In the genomic region with DNA sequence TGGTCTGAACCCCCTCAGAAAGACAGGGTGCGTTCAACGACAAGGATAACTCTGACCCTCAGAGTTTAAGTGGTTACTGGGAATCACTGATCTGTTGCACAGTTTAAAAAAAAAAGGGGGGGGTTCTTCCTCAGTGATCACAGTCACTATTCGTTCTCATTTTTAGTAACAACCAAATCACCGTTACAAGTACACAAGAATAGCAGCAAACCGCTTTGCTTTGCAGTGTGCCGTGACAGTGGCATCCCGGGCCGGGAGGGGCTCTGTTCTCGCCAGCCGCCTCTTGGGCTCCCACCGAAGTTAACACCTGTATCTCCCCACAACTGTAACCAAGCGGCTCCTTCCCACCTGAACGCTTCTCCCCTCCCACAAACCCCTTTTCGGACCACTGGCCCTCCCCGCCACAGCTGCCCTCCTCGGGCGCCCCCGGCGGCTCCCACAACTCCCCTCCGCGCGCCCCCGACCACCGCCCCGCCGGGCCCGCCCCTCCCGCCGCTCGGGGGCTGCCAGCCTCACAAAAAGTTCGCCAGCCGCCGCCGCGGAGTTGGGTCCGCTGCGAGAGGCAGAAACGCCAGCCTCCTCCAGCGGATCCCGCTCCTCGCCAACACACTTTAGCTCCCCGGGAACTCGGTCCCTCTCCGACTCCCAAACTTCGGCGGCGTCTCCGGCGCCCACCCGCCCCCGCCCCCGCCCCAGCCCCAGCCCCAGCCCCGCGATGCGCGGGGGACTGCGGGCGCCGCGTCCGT, we compare ENCODE assay signal across 8 cellular contexts. TPM values are rescaled to one million over a fixed set of nuclear protein-coding genes. Genes with fewer than 3 reads are reported as not detected.
DNase-seq lines count a peak whose midpoint lies in the region; ATAC-seq and TF ChIP-seq lines count a peak whose summit lies in the region.

No MANE protein-coding gene starts in this region.

- H3K27ac Mint-ChIP-seq in CD8-positive, alpha-beta memory T cell = peak overlapping the region; percentile 75 to 93 (median 86)
- no peak overlapping the region for H3K27ac Mint-ChIP-seq in WTC11

- DNase-seq in CD8-positive, alpha-beta memory T cell = peak; percentile 26 to 72 (median 44)
- DNase-seq in WTC11 (ENCODE audit: low spot score) = peak; percentile 60
- peak; percentile 52 for DNase-seq in cerebellar cortex (ENCODE audit: low spot score)
- peak; percentile 61 for DNase-seq in lower lobe of right lung
- peak; percentile 20 for DNase-seq in stimulated activated CD8-positive, alpha-beta memory T cell treated with anti-CD3 and anti-CD28 coated beads, Interleukin-12 subunit alpha, Interleukin-12 subunit beta, amount 100 ng/mL, for 4 hours (ENCODE audit: low read depth)
- no peak for DNase-seq in NCI-H2107 (lab: John Stamatoyannopoulos, UW)

- H3K4me3 Mint-ChIP-seq in CD8-positive, alpha-beta memory T cell = peak overlapping the region; percentile 91 to 98 (median 95)
- peak overlapping the region; percentile 83 for H3K4me3 Mint-ChIP-seq in WTC11

- peaks cover 3 to 11% of the 10 kb centered on the region in 2 donors for H3K27me3 Mint-ChIP-seq in CD8-positive, alpha-beta memory T cell
- peaks cover 21% of the 10 kb centered on the region for H3K27me3 Mint-ChIP-seq in WTC11 (ENCODE audit: low read depth)

- peaks cover 17% of the 10 kb centered on the region for H3K4me1 ChIP-seq in CD8-positive, alpha-beta memory T cell (ENCODE audit: insufficient read depth, low read length)
- peaks cover 29% of the 10 kb centered on the region for H3K4me1 ChIP-seq in lower lobe of right lung

- CTCF ChIA-PET in CD8-positive, alpha-beta memory T cell (lab: Charles Lee) = interaction anchor here (1.0 to 2.2 kb wide), 4 partner anchors 8 to 107 kb away, joined by 3 to 28 read pairs (median 10); no protein-coding TSS in a partner anchor
- CTCF ChIA-PET in WTC11 (lab: Charles Lee) = interaction anchor here (0.7 to 6.6 kb wide), 7 partner anchors 89 to 416 kb away, joined by 3 to 104 read pairs (median 14); no protein-coding TSS in a partner anchor

- intact Hi-C loops in lower lobe of right lung (cut with DNase I) = loop anchor here (5.0 to 10.0 kb wide), 2 partner anchors 98 to 325 kb away; no protein-coding TSS in a partner anchor

- no peaks in the 10 kb centered on the region for H3K36me3 ChIP-seq in CD8-positive, alpha-beta memory T cell (ENCODE audit: insufficient read depth, low read length)
- no peaks in the 10 kb centered on the region for H3K36me3 ChIP-seq in lower lobe of right lung

- POLR2A ChIA-PET in CD8-positive, alpha-beta memory T cell (lab: Charles Lee) = interaction anchor here (0.5 to 3.6 kb wide), 8 partner anchors 30 to 528 kb away, joined by 3 to 135 read pairs (median 8); a partner anchor contains a TSS
- POLR2A ChIA-PET in WTC11 (lab: Charles Lee) = interaction anchor here (1.7 to 5.8 kb wide), 3 partner anchors 37 to 107 kb away, joined by 8 to 110 read pairs (median 10); no protein-coding TSS in a partner anchor

- ATAC-seq in GM19438 (IDR thresholded peaks at IDR 0.05; ENCODE audit: low read depth, unreplicated experiment) = peak; percentile 38
- ATAC-seq in HG03521 (IDR thresholded peaks at IDR 0.05; ENCODE audit: unreplicated experiment) = peak; percentile 28
- ATAC-seq in WTC11 = peak; percentile 12
- no peak for ATAC-seq in lower lobe of right lung

- no peaks in the 10 kb centered on the region for H3K9me3 Mint-ChIP-seq in CD8-positive, alpha-beta memory T cell
- H3K9me3 Mint-ChIP-seq in WTC11 = no peaks in the 10 kb centered on the region

- H3K9me3 ChIP-seq in CD8-positive, alpha-beta memory T cell (ENCODE audit: low read length) = no peaks in the 10 kb centered on the region
- no peaks in the 10 kb centered on the region for H3K9me3 ChIP-seq in lower lobe of right lung

- H3K4me3 ChIP-seq in CD8-positive, alpha-beta memory T cell (ENCODE audit: low read length) = peak overlapping the region; percentile 58
- H3K4me3 ChIP-seq in lower lobe of right lung = peak overlapping the region; percentile 70

- H3K27me3 ChIP-seq in CD8-positive, alpha-beta memory T cell (ENCODE audit: insufficient read depth, low read length, poor library complexity, severe bottlenecking) = no peaks in the 10 kb centered on the region
- H3K27me3 ChIP-seq in lower lobe of right lung (ENCODE audit: low read depth) = no peaks in the 10 kb centered on the region

- peaks cover 10 to 44% (median 21%) of the 10 kb centered on the region in 3 donors for H3K4me1 Mint-ChIP-seq in CD8-positive, alpha-beta memory T cell
- peaks cover 45% of the 10 kb centered on the region for H3K4me1 Mint-ChIP-seq in WTC11

- peak overlapping the region; percentile 3 for H3K27ac ChIP-seq in CD8-positive, alpha-beta memory T cell (ENCODE audit: low read depth, low read length)
- H3K27ac ChIP-seq in lower lobe of right lung = peak overlapping the region; percentile 80

- no peak for TF ChIP-seq CTCF in WTC11 (IDR thresholded peaks at IDR 0.05)
- TF ChIP-seq CTCF in lower lobe of right lung (IDR thresholded peaks at IDR 0.05) = no peak

- H3K36me3 Mint-ChIP-seq in CD8-positive, alpha-beta memory T cell = peaks cover 0 to 7% (median 0%) of the 10 kb centered on the region in 3 donors
- no peaks in the 10 kb centered on the region for H3K36me3 Mint-ChIP-seq in WTC11

TF ChIP-seq in WTC11, 78 proteins besides CTCF, POLR2A, EP300 and RAD21:
- TF ChIP-seq SMAD3 (CRISPR knock-in tag; IDR thresholded peaks at IDR 0.05; ENCODE audit: borderline replicate concordance) (no peak), NFATC4 (CRISPR knock-in tag; IDR thresholded peaks at IDR 0.05) (no peak), RELA (CRISPR knock-in tag; IDR thresholded peaks at IDR 0.05; ENCODE audit: borderline replicate concordance) (no peak), OVOL2 (CRISPR knock-in tag; IDR thresholded peaks at IDR 0.05; ENCODE audit: borderline replicate concordance) (no peak)
- TF ChIP-seq, protein P1, sequence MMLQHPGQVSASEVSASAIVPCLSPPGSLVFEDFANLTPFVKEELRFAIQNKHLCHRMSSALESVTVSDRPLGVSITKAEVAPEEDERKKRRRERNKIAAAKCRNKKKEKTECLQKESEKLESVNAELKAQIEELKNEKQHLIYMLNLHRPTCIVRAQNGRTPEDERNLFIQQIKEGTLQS (CRISPR knock-in tag; conservative IDR thresholded peaks at IDR 0.05) = no peak
- TF ChIP-seq, protein P2, sequence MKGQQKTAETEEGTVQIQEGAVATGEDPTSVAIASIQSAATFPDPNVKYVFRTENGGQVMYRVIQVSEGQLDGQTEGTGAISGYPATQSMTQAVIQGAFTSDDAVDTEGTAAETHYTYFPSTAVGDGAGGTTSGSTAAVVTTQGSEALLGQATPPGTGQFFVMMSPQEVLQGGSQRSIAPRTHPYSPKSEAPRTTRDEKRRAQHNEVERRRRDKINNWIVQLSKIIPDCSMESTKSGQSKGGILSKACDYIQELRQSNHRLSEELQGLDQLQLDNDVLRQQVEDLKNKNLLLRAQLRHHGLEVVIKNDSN (CRISPR knock-in tag; IDR thresholded peaks at IDR 0.05) = no peak
- TF ChIP-seq, protein P3, sequence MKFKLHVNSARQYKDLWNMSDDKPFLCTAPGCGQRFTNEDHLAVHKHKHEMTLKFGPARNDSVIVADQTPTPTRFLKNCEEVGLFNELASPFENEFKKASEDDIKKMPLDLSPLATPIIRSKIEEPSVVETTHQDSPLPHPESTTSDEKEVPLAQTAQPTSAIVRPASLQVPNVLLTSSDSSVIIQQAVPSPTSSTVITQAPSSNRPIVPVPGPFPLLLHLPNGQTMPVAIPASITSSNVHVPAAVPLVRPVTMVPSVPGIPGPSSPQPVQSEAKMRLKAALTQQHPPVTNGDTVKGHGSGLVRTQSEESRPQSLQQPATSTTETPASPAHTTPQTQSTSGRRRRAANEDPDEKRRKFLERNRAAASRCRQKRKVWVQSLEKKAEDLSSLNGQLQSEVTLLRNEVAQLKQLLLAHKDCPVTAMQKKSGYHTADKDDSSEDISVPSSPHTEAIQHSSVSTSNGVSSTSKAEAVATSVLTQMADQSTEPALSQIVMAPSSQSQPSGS (CRISPR knock-in tag; IDR thresholded peaks at IDR 0.05; ENCODE audit: borderline replicate concordance, low read depth) = no peak
TF ChIP-seq in WTC11: peak in this region for 0.

RNA-seq across cellular contexts. Expression of a gene that starts 1.2 kb away (rescaled TPM):
- 10 to 100 TPM in 1 of 2 experiments, 1 to 10 TPM in 1; 9.2 to 10.4 TPM for total RNA-seq in CD8-positive, alpha-beta memory T cell
- polyA plus RNA-seq in CD8-positive, alpha-beta memory T cell = 21.8 TPM
- total RNA-seq in WTC11 (2021) = 24.9 to 29.7 TPM (median 27.8 TPM) in 3 replicates
- total RNA-seq in lower lobe of right lung = 41.1 TPM

Comparison
In these comparisons a context has a peak if more than half of its experiments do, and no peak if none do; other contexts are left out.
1. ATAC-seq: peak in GM19438 (single experiment), HG03521 (single experiment) and WTC11 (single experiment); none in lower lobe of right lung (0 of 2).